Comparison of ENCODE assay signal across 29 cellular contexts in the genomic region with DNA sequence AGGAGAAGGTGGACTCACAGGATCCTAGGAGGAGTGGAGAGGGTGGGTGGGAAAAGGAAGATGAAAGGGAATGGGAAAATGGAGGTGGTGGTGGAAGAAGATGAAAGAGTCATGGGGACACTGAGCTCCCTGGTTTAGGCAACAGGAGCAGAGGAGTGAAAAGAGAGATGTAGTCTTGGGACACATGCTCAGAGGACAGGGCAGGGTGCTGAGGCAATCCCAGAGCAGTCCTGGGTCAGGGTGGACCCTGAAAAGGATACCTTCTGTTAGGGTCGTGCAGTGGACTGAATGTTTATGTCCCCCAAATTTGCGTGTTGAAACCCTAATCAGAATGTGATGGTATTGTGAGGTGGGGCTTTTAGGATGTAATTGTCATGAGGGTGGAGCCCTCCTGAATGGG.
"Had no signal": no experiment of that assay in that cellular context is flagged by ENCODE, and none has a peak within 500 bp of the region (broad histone marks: within the 10 kb centered on the region; RNA-seq: fewer than 3 reads in every experiment).

No MANE protein-coding gene starts in this region.

- H3K4me3 Mint-ChIP-seq: memory B cell; natural killer cell treated with Interleukin-12 subunit alpha and Interleukin-12 subunit beta and Interleukin-15 and Interleukin-18, amount 100 ng/mL, for 72 hours; neural crest cell; type B pancreatic cell had no signal

- H3K27ac Mint-ChIP-seq: memory B cell; natural killer cell treated with Interleukin-12 subunit alpha and Interleukin-12 subunit beta and Interleukin-15 and Interleukin-18, amount 100 ng/mL, for 72 hours; type B pancreatic cell had no signal

- H3K4me2 ChIP-seq: smooth muscle cell had no signal

- H3K9me3 ChIP-seq: esophagus muscularis mucosa, heart right ventricle, neutrophil, pancreas, testis, tibial artery had no signal

- H3K27ac ChIP-seq: coronary artery, esophagus muscularis mucosa, heart right ventricle, neutrophil, pancreas, testis, tibial artery had no signal

- H3K9me3 Mint-ChIP-seq: memory B cell; natural killer cell treated with Interleukin-12 subunit alpha and Interleukin-12 subunit beta and Interleukin-15 and Interleukin-18, amount 100 ng/mL, for 72 hours; neural crest cell; type B pancreatic cell had no signal

- DNase-seq: dermis blood vessel endothelial cell; effector memory CD4-positive, alpha-beta T cell; foreskin melanocyte; glutamatergic neuron; heart right ventricle; hippocampal formation; left cardiac atrium; pancreas; stimulated activated CD4-positive, alpha-beta T cell treated with anti-CD3 and anti-CD28 coated beads, Interleukin-12 subunit alpha, Interleukin-12 subunit beta, amount 100 ng/mL, for 4 hours; stimulated activated CD4-positive, alpha-beta T cell treated with anti-CD3 and anti-CD28 coated beads, Interleukin-1b, Interleukin-23, amount 100 ng/mL, for 48 hours; stimulated activated CD4-positive, alpha-beta T cell treated with anti-CD3 and anti-CD28 coated beads, Interleukin-4, amount 100 ng/mL, for 1 hour; stimulated activated CD8-positive, alpha-beta memory T cell treated with anti-CD3 and anti-CD28 coated beads, Interleukin-4, amount 100 ng/mL, for 48 hours; stimulated activated naive CD4-positive, alpha-beta T cell; substantia nigra; testis; tibial artery had no signal

- FAIRE-seq: endothelial cell of umbilical vein, islet of Langerhans, pancreas had no signal

- H3K4me1 Mint-ChIP-seq: memory B cell, neural crest cell had no signal

- H3K4me1 ChIP-seq: esophagus muscularis mucosa, heart right ventricle, testis, tibial artery had no signal

- H3K27me3 ChIP-seq: esophagus muscularis mucosa, heart right ventricle, neutrophil, pancreas, testis, tibial artery had no signal

- ATAC-seq: pancreas, sciatic nerve had no signal

- H3K27me3 Mint-ChIP-seq: memory B cell; natural killer cell treated with Interleukin-12 subunit alpha and Interleukin-12 subunit beta and Interleukin-15 and Interleukin-18, amount 100 ng/mL, for 72 hours; progenitor cell of endocrine pancreas; type B pancreatic cell had no signal

- H3K4me3 ChIP-seq: coronary artery, esophagus muscularis mucosa, heart right ventricle, lung, pancreas, smooth muscle cell, testis, tibial artery had no signal
